Comparison of ENCODE assay signal across 14 cellular contexts in genomic region chr2:30677861-30678385, GRCh38.
"Had no signal": no experiment of that assay in that cellular context is flagged by ENCODE, and none has a peak within 500 bp of the region (broad histone marks: within the 10 kb centered on the region; RNA-seq: fewer than 3 reads in every experiment).

No MANE protein-coding gene starts in this region.

- H3K9me3 ChIP-seq: gastrocnemius medialis, left ventricle myocardium inferior, neutrophil, tibial artery, vagina had no signal

- H2AFZ ChIP-seq: parathyroid adenoma had no signal

- ATAC-seq: gastrocnemius medialis, T-cell, WTC11 had no signal

- H3K27ac ChIP-seq: gastrocnemius medialis, left ventricle myocardium inferior, neutrophil, parathyroid adenoma, tibial artery, vagina had no signal

- H3K36me3 Mint-ChIP-seq: activated naive CD8-positive, alpha-beta T cell; naive B cell; T-cell; WTC11 had no signal

- DNase-seq: activated CD4-positive, alpha-beta memory T cell treated with anti-CD3 and anti-CD28 coated beads, Interleukin-2, amount 10 ng/mL, durations not matched to agents 7 days and 5 days; activated CD4-positive, alpha-beta T cell treated with anti-CD3 and anti-CD28 coated beads for 4 hours; activated gamma-delta T cell; gastrocnemius medialis; left ventricle myocardium inferior; naive B cell; stimulated activated naive CD4-positive, alpha-beta T cell treated with Interleukin-2 at 50 U/mL for 16 hours; T-cell had no signal

- H3K27ac Mint-ChIP-seq: activated CD4-positive, alpha-beta memory T cell treated with anti-CD3 and anti-CD28 coated beads, Interleukin-2, amount 10 ng/mL, durations not matched to agents 7 days and 5 days; activated naive CD8-positive, alpha-beta T cell; T-cell; WTC11 had no signal

- H3K9me3 Mint-ChIP-seq: activated CD4-positive, alpha-beta memory T cell treated with anti-CD3 and anti-CD28 coated beads, Interleukin-2, amount 10 ng/mL, durations not matched to agents 7 days and 5 days; T-cell; WTC11 had no signal

- H3K4me1 ChIP-seq: gastrocnemius medialis, left ventricle myocardium inferior, parathyroid adenoma, tibial artery, vagina had no signal

- H3K4me3 ChIP-seq: gastrocnemius medialis, left ventricle myocardium inferior, tibial artery, vagina had no signal

- H3K4me1 Mint-ChIP-seq: activated CD4-positive, alpha-beta memory T cell treated with anti-CD3 and anti-CD28 coated beads, Interleukin-2, amount 10 ng/mL, durations not matched to agents 7 days and 5 days; T-cell; WTC11 had no signal

- H3K36me3 ChIP-seq: gastrocnemius medialis, left ventricle myocardium inferior, neutrophil, tibial artery, vagina had no signal

- H3K27me3 ChIP-seq: gastrocnemius medialis, tibial artery, vagina had no signal

- H3K4me3 Mint-ChIP-seq: activated CD4-positive, alpha-beta memory T cell treated with anti-CD3 and anti-CD28 coated beads, Interleukin-2, amount 10 ng/mL, durations not matched to agents 7 days and 5 days; activated naive CD8-positive, alpha-beta T cell; T-cell; WTC11 had no signal
